1 cellular context compared by ENCODE assay signal in genomic region chr7:111414374-111414773, GRCh38.
TF ChIP-seq lines count a peak whose summit lies in the region.

No MANE protein-coding gene starts in this region.

TF ChIP-seq in H1, 55 proteins besides CTCF, POLR2A, EP300 and RAD21 (continued from another document):
- TF ChIP-seq CHD7 (IDR thresholded peaks at IDR 0.05; ENCODE audit: insufficient replicate concordance, low read length), result no peak
